Comparison of ENCODE assay signal across 8 cellular contexts in the genomic region with DNA sequence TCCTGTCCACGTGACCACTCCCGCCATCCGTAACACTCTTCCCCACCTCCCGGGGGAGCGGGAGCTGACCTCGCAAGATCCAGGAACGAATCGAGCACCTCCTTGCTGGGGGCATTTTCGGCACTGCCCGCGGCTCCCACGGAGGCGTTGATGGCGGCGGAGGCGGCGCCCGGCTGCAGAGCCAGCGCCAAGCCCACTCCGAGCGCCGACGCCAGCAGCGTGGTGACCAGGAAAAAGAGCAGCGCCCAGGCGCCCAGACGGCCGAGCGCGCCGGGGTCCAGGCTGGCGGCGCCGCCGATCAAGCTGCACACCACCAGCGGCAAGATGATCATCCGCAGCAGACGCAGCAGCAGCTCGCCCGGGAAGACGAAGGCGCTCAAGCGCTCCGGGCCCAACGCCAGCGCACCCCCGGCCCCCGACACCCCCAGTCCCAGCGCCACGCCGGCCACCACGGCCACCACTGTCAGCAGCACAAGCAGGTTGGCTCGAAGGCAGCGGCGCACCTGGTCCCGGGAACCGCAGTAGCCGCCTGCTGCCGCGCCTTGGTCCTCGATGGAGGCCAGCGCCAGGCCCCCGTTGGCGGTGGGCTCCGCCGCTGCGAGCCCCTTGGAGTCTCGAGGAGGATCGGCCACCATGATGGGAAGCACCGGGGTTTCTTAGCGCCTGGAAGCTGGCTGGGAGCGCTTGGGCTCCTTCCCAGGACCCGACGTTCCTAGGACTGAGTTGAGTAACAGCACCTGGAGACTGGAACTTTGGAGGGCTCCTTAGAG. TPM values are rescaled to one million over a fixed set of nuclear protein-coding genes. Genes with fewer than 3 reads are reported as not detected.
DNase-seq lines count a peak whose midpoint lies in the region; ATAC-seq and TF ChIP-seq lines count a peak whose summit lies in the region.

No MANE protein-coding gene starts in this region.

- peak overlapping the region; percentile 96 for H3K4me3 Mint-ChIP-seq in activated naive CD4-positive, alpha-beta T cell treated with anti-CD3 and anti-CD28 coated beads, Interleukin-2, amount 10 ng/mL, durations not matched to agents 7 days and 5 days

- peak overlapping the region; percentile 93 for H3K27ac Mint-ChIP-seq in activated naive CD4-positive, alpha-beta T cell treated with anti-CD3 and anti-CD28 coated beads, Interleukin-2, amount 10 ng/mL, durations not matched to agents 7 days and 5 days

- DNase-seq in activated CD4-positive, CD25-positive, alpha-beta regulatory T cell treated with anti-CD3 and anti-CD28 coated beads, Interleukin-2, amount 50 U/mL, for 16 hours (ENCODE audit: low read depth, low spot score): peak; percentile 5
- peak; percentile 59 for DNase-seq in activated naive CD4-positive, alpha-beta T cell treated with anti-CD3 and anti-CD28 coated beads, Interleukin-2, amount 10 ng/mL, durations not matched to agents 7 days and 5 days
- DNase-seq in Right ventricle myocardium superior: peak; percentile 82
- no peak for DNase-seq in Ammon's horn (ENCODE audit: low spot score)
- DNase-seq in midbrain (lab: John Stamatoyannopoulos, UW): no peak

- H3K27ac ChIP-seq in OCI-LY3 (ENCODE audit: low read length) (peak overlapping the region; percentile 88), parathyroid adenoma (peak overlapping the region; percentile 69)

- intact Hi-C loops in Right ventricle myocardium superior (cut with DNase I): no loop called here

- H3K9me3 Mint-ChIP-seq in activated naive CD4-positive, alpha-beta T cell treated with anti-CD3 and anti-CD28 coated beads, Interleukin-2, amount 10 ng/mL, durations not matched to agents 7 days and 5 days: no peaks in the 10 kb centered on the region

- peaks cover 32% of the 10 kb centered on the region for H3K36me3 Mint-ChIP-seq in activated naive CD4-positive, alpha-beta T cell treated with anti-CD3 and anti-CD28 coated beads, Interleukin-2, amount 10 ng/mL, durations not matched to agents 7 days and 5 days

- H3K4me1 Mint-ChIP-seq in activated naive CD4-positive, alpha-beta T cell treated with anti-CD3 and anti-CD28 coated beads, Interleukin-2, amount 10 ng/mL, durations not matched to agents 7 days and 5 days: peaks cover 71% of the 10 kb centered on the region

- H3K79me2 ChIP-seq in OCI-LY3 (ENCODE audit: low read length): peaks cover 59% of the 10 kb centered on the region
- H3K79me2 ChIP-seq in parathyroid adenoma: no peaks in the 10 kb centered on the region

- H3K36me3 ChIP-seq in OCI-LY3 (replicated peaks; ENCODE audit: low read depth, low read length): peaks cover 44% of the 10 kb centered on the region
- no peaks in the 10 kb centered on the region for H3K36me3 ChIP-seq in parathyroid adenoma (ENCODE audit: control insufficient read depth, insufficient read depth, low read length)

- peaks cover 40% of the 10 kb centered on the region for H4K20me1 ChIP-seq in OCI-LY3 (ENCODE audit: insufficient read depth, low read length)

- peaks cover 6% of the 10 kb centered on the region for H3K27me3 Mint-ChIP-seq in activated naive CD4-positive, alpha-beta T cell treated with anti-CD3 and anti-CD28 coated beads, Interleukin-2, amount 10 ng/mL, durations not matched to agents 7 days and 5 days

- no peak overlapping the region for H2AFZ ChIP-seq in OCI-LY3 (ENCODE audit: low read depth, low read length)
- peak overlapping the region; percentile 80 for H2AFZ ChIP-seq in parathyroid adenoma

- H3K4me3 ChIP-seq in OCI-LY3 (ENCODE audit: low read length): peak overlapping the region; percentile 89
- H3K4me3 ChIP-seq in parathyroid adenoma (ENCODE audit: low read depth, low read length): peak overlapping the region; percentile 41

- peaks cover 27% of the 10 kb centered on the region for H3K4me1 ChIP-seq in OCI-LY3 (ENCODE audit: low read length)
- peaks cover 5% of the 10 kb centered on the region for H3K4me1 ChIP-seq in parathyroid adenoma

- H3K4me2 ChIP-seq in OCI-LY3 (ENCODE audit: low read length): peak overlapping the region; percentile 82
- peak overlapping the region; percentile 63 for H3K4me2 ChIP-seq in parathyroid adenoma (ENCODE audit: low read length)

- H3K9me3 ChIP-seq in OCI-LY3 (ENCODE audit: insufficient read depth, low read length) (no peaks in the 10 kb centered on the region), parathyroid adenoma (ENCODE audit: control insufficient read depth, low read length) (no peaks in the 10 kb centered on the region)

- no peak for ATAC-seq in activated CD4-positive, CD25-positive, alpha-beta regulatory T cell treated with anti-CD3 and anti-CD28 coated beads, Interleukin-2, amount 50 U/mL, for 24 hours
- peak; percentile 55 for ATAC-seq in Right ventricle myocardium superior (ENCODE audit: poor library complexity)

- H3K9ac ChIP-seq in OCI-LY3 (ENCODE audit: low read length) (peak overlapping the region; percentile 99), parathyroid adenoma (no peak overlapping the region)

- CTCF ChIA-PET in activated naive CD4-positive, alpha-beta T cell treated with anti-CD3 and anti-CD28 coated beads, Interleukin-2, amount 10 ng/mL, durations not matched to agents 7 days and 5 days (lab: Charles Lee): interaction anchor here (1.5 to 1.9 kb wide), 3 partner anchors 21 to 53 kb away, joined by 5 to 12 read pairs (median 5); no protein-coding TSS in a partner anchor

- TF ChIP-seq CTCF in OCI-LY3 (IDR thresholded peaks at IDR 0.05; ENCODE audit: low read depth, low read length) (no peak), parathyroid adenoma (IDR thresholded peaks at IDR 0.05) (no peak)

- peaks cover 7% of the 10 kb centered on the region; the same call in 1 of the 2 replicates for H3K27me3 ChIP-seq in OCI-LY3 (ENCODE audit: low read depth, low read length)
- H3K27me3 ChIP-seq in parathyroid adenoma (ENCODE audit: control insufficient read depth, insufficient read depth, low read length): no peaks in the 10 kb centered on the region

RNA-seq across cellular contexts. Expression of gene SLC1A5, which starts 0.9 kb away (rescaled TPM):
- 7.0 TPM for total RNA-seq in Right ventricle myocardium superior

RNA-seq across cellular contexts. Expression of gene STRN4, which starts 41.3 kb away (rescaled TPM):
- total RNA-seq in Right ventricle myocardium superior: 38.4 TPM

RNA-seq across cellular contexts. Expression of gene FKRP, which starts 41.7 kb away (rescaled TPM):
- 13.9 TPM for total RNA-seq in Right ventricle myocardium superior

Comparison
In these comparisons a context has a peak if more than half of its experiments do, and no peak if none do; other contexts are left out.
1. DNase-seq: peak in activated CD4-positive, CD25-positive, alpha-beta regulatory T cell treated with anti-CD3 and anti-CD28 coated beads, Interleukin-2, amount 50 U/mL, for 16 hours (single experiment), activated naive CD4-positive, alpha-beta T cell treated with anti-CD3 and anti-CD28 coated beads, Interleukin-2, amount 10 ng/mL, durations not matched to agents 7 days and 5 days (single experiment) and Right ventricle myocardium superior (single experiment); none in Ammon's horn (single experiment) and midbrain (single experiment).